25 cellular contexts compared by ENCODE assay signal in genomic region chr1:23249785-23250184, GRCh38. TPM values are rescaled to one million over a fixed set of nuclear protein-coding genes. Genes with fewer than 3 reads are reported as not detected.
A peak's percentile ranks its signal among the peaks of the same experiment; 100 is the strongest.
DNase-seq lines count a peak whose midpoint lies in the region; ATAC-seq and TF ChIP-seq lines count a peak whose summit lies in the region.
"Had no signal": no experiment of that assay in that cellular context is flagged by ENCODE, and none has a peak within 500 bp of the region (broad histone marks: within the 10 kb centered on the region; RNA-seq: fewer than 3 reads in every experiment).

No MANE protein-coding gene starts in this region.

- in situ Hi-C loops in Caki2 (cut with HindIII; ENCODE audit: low pct_unique_long_range_greater_than_20kb, low sequenced_read_pairs), result no loop called here

- DNase-seq in Caki2 (ENCODE audit: low read depth), result peak; percentile 20
- DNase-seq in M059J (ENCODE audit: low read depth), result peak; percentile 16
- DNase-seq in adipocyte (ENCODE audit: low read depth), result peak; percentile 42
- DNase-seq in hepatocyte (ENCODE audit: low spot score), result peak; percentile 76
- DNase-seq in T1000 (lab: John Stamatoyannopoulos, UW), result no peak
- no peak for DNase-seq in NCI-H1436 (lab: John Stamatoyannopoulos, UW)
- no peak for DNase-seq in T-helper 2 cell treated with Interferon-gamma antibody and Interleukin-4, amounts not matched to agents 5 μg/mL and 100 μg/mL, for 36 hours (ENCODE audit: low spot score)
- DNase-seq: activated naive CD8-positive, alpha-beta T cell treated with anti-CD3 and anti-CD28 coated beads, Interleukin-2, amount 50 U/mL, for 24 hours; Caco-2; esophagus squamous epithelium; GDM1; head of caudate nucleus; immature natural killer cell; lower lobe of right lung; NCI-H1694 treated with DMSO at 0.1 percent for 48 hours; NCI-H510A treated with DMSO at 0.1 percent for 48 hours; ovary; SHP77 treated with DMSO at 0.1 percent for 48 hours; sigmoid colon; T-helper 2 cell had no signal

- H3K27me3 ChIP-seq in adipocyte (replicated peaks; ENCODE audit: control insufficient read depth, insufficient read depth, low read length) (peaks cover 8% of the 10 kb centered on the region), hepatocyte (no peaks in the 10 kb centered on the region)
- H3K27me3 ChIP-seq: cardiac muscle cell, ovary had no signal

- no peaks in the 10 kb centered on the region for H3K9me2 ChIP-seq in hepatocyte (replicated peaks; ENCODE audit: insufficient read depth)

- H3K9ac ChIP-seq in adipocyte (ENCODE audit: low read length), result no peak overlapping the region

- H3K4me2 ChIP-seq in hepatocyte, result peak overlapping the region; percentile 61

- H3K4me3 Mint-ChIP-seq in T-helper 2 cell treated with Interferon-gamma antibody and Interleukin-4, amounts not matched to agents 5 μg/mL and 100 μg/mL, for 36 hours, result no peak overlapping the region
- H3K4me3 Mint-ChIP-seq: activated naive CD8-positive, alpha-beta T cell treated with anti-CD3 and anti-CD28 coated beads, Interleukin-2, amount 50 U/mL, for 24 hours; activated T-helper 17 cell treated with anti-CD3 and anti-CD28 coated beads, Interleukin-2, amount 50 U/mL, for 72 hours had no signal

- H3K9me3 Mint-ChIP-seq in T-helper 2 cell treated with Interferon-gamma antibody and Interleukin-4, amounts not matched to agents 5 μg/mL and 100 μg/mL, for 36 hours, result no peaks in the 10 kb centered on the region
- H3K9me3 Mint-ChIP-seq: activated naive CD8-positive, alpha-beta T cell treated with anti-CD3 and anti-CD28 coated beads, Interleukin-2, amount 50 U/mL, for 24 hours; activated T-helper 17 cell treated with anti-CD3 and anti-CD28 coated beads, Interleukin-2, amount 50 U/mL, for 72 hours had no signal

- TF ChIP-seq CTCF in hepatocyte (IDR thresholded peaks at IDR 0.05; ENCODE audit: poor library complexity), result no peak

- H3K4me1 ChIP-seq in adipocyte (ENCODE audit: control insufficient read depth, insufficient read depth, low read length) (no peaks in the 10 kb centered on the region), hepatocyte (ENCODE audit: insufficient read depth) (no peaks in the 10 kb centered on the region)
- H3K4me1 ChIP-seq: esophagus squamous epithelium, lower lobe of right lung, sigmoid colon had no signal

- H3K4me3 ChIP-seq in adipocyte (ENCODE audit: low read length), result no peak overlapping the region
- H3K4me3 ChIP-seq in hepatocyte, result no peak overlapping the region
- H3K4me3 ChIP-seq: cardiac muscle cell, esophagus squamous epithelium, GM12878, lower lobe of right lung, ovary, sigmoid colon had no signal

- H3K27me3 Mint-ChIP-seq in T-helper 2 cell treated with Interferon-gamma antibody and Interleukin-4, amounts not matched to agents 5 μg/mL and 100 μg/mL, for 36 hours (ENCODE audit: low read depth), result peaks cover 4% of the 10 kb centered on the region
- H3K27me3 Mint-ChIP-seq: activated naive CD8-positive, alpha-beta T cell treated with anti-CD3 and anti-CD28 coated beads, Interleukin-2, amount 50 U/mL, for 24 hours; activated T-helper 17 cell treated with anti-CD3 and anti-CD28 coated beads, Interleukin-2, amount 50 U/mL, for 72 hours had no signal

- peak overlapping the region; percentile 71 for H3K27ac ChIP-seq in hepatocyte
- H3K27ac ChIP-seq: cardiac muscle cell, esophagus squamous epithelium, lower lobe of right lung, ovary, sigmoid colon had no signal

- no peak for ATAC-seq in GM21528 (IDR thresholded peaks at IDR 0.05; ENCODE audit: low FRiP score, unreplicated experiment)
- ATAC-seq: activated CD4-positive, CD25-positive, alpha-beta regulatory T cell treated with anti-CD3 and anti-CD28 coated beads, Interleukin-2, amount 50 U/mL, for 24 hours; activated naive CD8-positive, alpha-beta T cell treated with anti-CD3 and anti-CD28 coated beads, Interleukin-2, amount 50 U/mL, for 24 hours; activated T-helper 17 cell treated with anti-CD3 and anti-CD28 coated beads, Interleukin-2, amount 50 U/mL, for 72 hours; GM12878; lower lobe of right lung had no signal

- H2AFZ ChIP-seq in hepatocyte, result peak overlapping the region; percentile 19

- H3K9me3 ChIP-seq in adipocyte (ENCODE audit: control insufficient read depth, low read length) (no peaks in the 10 kb centered on the region), hepatocyte (ENCODE audit: low read depth) (no peaks in the 10 kb centered on the region)
- H3K9me3 ChIP-seq: Caco-2, lower lobe of right lung, ovary, sigmoid colon had no signal

- H3K36me3 ChIP-seq in adipocyte (ENCODE audit: control insufficient read depth, insufficient read depth, low read length, severe bottlenecking), result no peaks in the 10 kb centered on the region
- H3K36me3 ChIP-seq in hepatocyte (replicated peaks; ENCODE audit: insufficient read depth, low read depth), result no peaks in the 10 kb centered on the region
- H3K36me3 ChIP-seq: cardiac muscle cell, esophagus squamous epithelium, lower lobe of right lung, ovary, sigmoid colon had no signal

- no peaks in the 10 kb centered on the region for H3K36me3 Mint-ChIP-seq in T-helper 2 cell treated with Interferon-gamma antibody and Interleukin-4, amounts not matched to agents 5 μg/mL and 100 μg/mL, for 36 hours (ENCODE audit: low read depth)

- H4K20me1 ChIP-seq in hepatocyte (ENCODE audit: insufficient read depth, poor library complexity, severe bottlenecking), result no peaks in the 10 kb centered on the region

- 62% methylated on average over 3 of the region's 3 CpGs for WGBS in hepatocyte (ENCODE audit: low lambda C conversion rate, missing lambda C conversion rate)

- H3K79me2 ChIP-seq in hepatocyte, result no peaks in the 10 kb centered on the region

- H3K27ac Mint-ChIP-seq in T-helper 2 cell treated with Interferon-gamma antibody and Interleukin-4, amounts not matched to agents 5 μg/mL and 100 μg/mL, for 36 hours, result no peak overlapping the region
- H3K27ac Mint-ChIP-seq: activated naive CD8-positive, alpha-beta T cell treated with anti-CD3 and anti-CD28 coated beads, Interleukin-2, amount 50 U/mL, for 24 hours; activated T-helper 17 cell treated with anti-CD3 and anti-CD28 coated beads, Interleukin-2, amount 50 U/mL, for 72 hours; immature natural killer cell had no signal

- no peaks in the 10 kb centered on the region for H3K4me1 Mint-ChIP-seq in T-helper 2 cell treated with Interferon-gamma antibody and Interleukin-4, amounts not matched to agents 5 μg/mL and 100 μg/mL, for 36 hours (ENCODE audit: low read depth)
- H3K4me1 Mint-ChIP-seq: activated naive CD8-positive, alpha-beta T cell treated with anti-CD3 and anti-CD28 coated beads, Interleukin-2, amount 50 U/mL, for 24 hours; activated T-helper 17 cell treated with anti-CD3 and anti-CD28 coated beads, Interleukin-2, amount 50 U/mL, for 72 hours had no signal

RNA-seq across cellular contexts. Expression of gene HTR1D, which starts 32.5 kb away (rescaled TPM):
- total RNA-seq in Caki2 (2014; rRNA removed; shearing (Covaris generic); ENCODE audit: low replicate concordance), result 0.52 and 1.5 TPM in 2 replicates
- total RNA-seq in M059J (2014; rRNA removed; shearing (Covaris generic)), result 0.22 and 0.39 TPM in 2 replicates
- 0.07 and 0.40 TPM in 2 replicates for total RNA-seq in hepatocyte
- polyA plus RNA-seq in hepatocyte, result 0.19 TPM in 1 of 2 replicates, not detected in the other
- total RNA-seq: activated T-helper 17 cell treated with anti-CD3 and anti-CD28 coated beads, Interleukin-2, amount 50 U/mL, for 72 hours; esophagus squamous epithelium; GM12878; sigmoid colon had no signal
- polyA plus RNA-seq: cardiac muscle cell, immature natural killer cell had no signal

Comparison
In these comparisons a context has a peak if more than half of its experiments do, and no peak if none do; other contexts are left out.
1. DNase-seq: peak in Caki2 (single experiment), M059J (single experiment), adipocyte (single experiment) and hepatocyte (single experiment); none in T1000 (single experiment), NCI-H1436 (single experiment) and T-helper 2 cell treated with Interferon-gamma antibody and Interleukin-4, amounts not matched to agents 5 μg/mL and 100 μg/mL, for 36 hours (single experiment).